ENCODE assay signal across 18 cellular contexts in the genomic region with DNA sequence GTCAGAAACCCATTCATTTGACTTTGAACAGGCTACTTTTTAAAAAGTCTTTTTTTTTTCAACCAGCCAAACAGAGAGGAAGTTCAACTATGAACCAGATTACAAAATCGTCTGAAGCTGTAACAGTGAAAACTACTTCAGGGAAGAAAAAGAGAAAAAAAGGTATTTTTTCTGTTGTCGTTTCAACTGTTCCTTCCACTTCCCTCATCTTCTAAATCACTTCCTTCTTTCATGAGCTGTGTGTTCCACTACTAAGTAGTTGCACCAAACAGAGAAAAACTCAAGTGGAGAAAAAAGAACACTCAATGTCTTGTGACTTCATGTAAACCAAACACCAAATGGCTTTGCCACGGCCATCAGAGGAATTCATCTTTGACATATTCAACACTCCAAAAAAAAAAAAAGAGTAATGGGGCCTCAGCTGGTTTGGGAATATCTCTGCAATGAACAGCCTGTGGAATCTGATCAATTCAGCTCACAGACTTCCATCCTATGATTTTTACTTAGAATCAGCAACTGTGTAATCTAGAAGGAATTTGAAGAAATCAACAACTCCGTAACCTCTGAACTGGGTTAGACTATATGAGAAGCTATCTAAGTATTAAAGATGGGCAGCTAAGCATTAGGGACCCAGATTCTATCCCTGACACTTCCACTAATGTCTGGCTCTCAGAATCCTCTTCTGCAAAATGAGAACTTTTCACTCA. TPM values are rescaled to one million over a fixed set of nuclear protein-coding genes. Genes with fewer than 3 reads are reported as not detected.
DNase-seq lines count a peak whose midpoint lies in the region; ATAC-seq and TF ChIP-seq lines count a peak whose summit lies in the region.
"Had no signal": no experiment of that assay in that cellular context is flagged by ENCODE, and none has a peak within 500 bp of the region (broad histone marks: within the 10 kb centered on the region; RNA-seq: fewer than 3 reads in every experiment).

No MANE protein-coding gene starts in this region.

- no peaks in the 10 kb centered on the region for H3F3A ChIP-seq in OCI-LY1 (ENCODE audit: insufficient read depth, low read length)

- peak overlapping the region; percentile 41; the same call in 1 of the 2 replicates for H2AFZ ChIP-seq in OCI-LY1 (ENCODE audit: low read length)
- H2AFZ ChIP-seq: GM23248 had no signal

- no peaks in the 10 kb centered on the region for H3K79me2 ChIP-seq in OCI-LY1 (ENCODE audit: insufficient read depth, low read length)

- ATAC-seq in GM21367 (IDR thresholded peaks at IDR 0.05; ENCODE audit: unreplicated experiment), result no peak
- ATAC-seq: effector memory CD8-positive, alpha-beta T cell had no signal

- H3K9me3 ChIP-seq in OCI-LY1 (ENCODE audit: low read length) (peaks cover 4% of the 10 kb centered on the region), spleen (peaks cover 0 to 19% (median 11%) of the 10 kb centered on the region in 8 donors)

- DNase-seq in HCEC 1CT (peak; percentile 2), iris pigment epithelial cell (ENCODE audit: low read depth) (peak; percentile 36), spleen (no peak), GM13976 (ENCODE audit: low spot score) (no peak), SW480 (ENCODE audit: low spot score) (no peak)
- no peak for DNase-seq in NK-92 treated with Interleukin-12 subunit alpha and Interleukin-12 subunit beta, amount 100 ng/mL, for 24 hours (lab: John Stamatoyannopoulos, UW)
- DNase-seq: activated CD4-positive, alpha-beta T cell treated with anti-CD3 and anti-CD28 coated beads, Interleukin-2, amount 50 U/mL, for 48 hours; activated T-cell treated with anti-CD3 and anti-CD28 coated beads, Interleukin-2, amount 50 U/mL, for 48 hours; central memory CD4-positive, alpha-beta T cell; DMS 273 treated with DMSO at 0.1 percent for 48 hours; effector memory CD8-positive, alpha-beta T cell; GM23248; NCI-H1092; nephron progenitor cell; retina; SHP77 treated with DMSO at 0.1 percent for 48 hours had no signal

- H3K27me3 ChIP-seq in OCI-LY1 (ENCODE audit: insufficient read depth, low read length) (no peaks in the 10 kb centered on the region), spleen (replicated peaks in 1 of 7) (no peaks in the 10 kb centered on the region)

- no peaks in the 10 kb centered on the region; the same call in 1 of the 2 replicates for H3K36me3 ChIP-seq in OCI-LY1 (ENCODE audit: insufficient read depth, low read length)
- no peaks in the 10 kb centered on the region for H3K36me3 ChIP-seq in spleen

- intact Hi-C loops in spleen (cut with DNase I; ENCODE audit: low total_unique reads), result no loop called here

- no peaks in the 10 kb centered on the region for H3K9me2 ChIP-seq in OCI-LY1 (ENCODE audit: low read depth, low read length)

- WGBS in spleen, 5 donors, result 27 to 43% (median 36%) methylated on average over 4 of the region's 4 CpGs

- H3K4me1 ChIP-seq in OCI-LY1 (ENCODE audit: insufficient read depth, low read length, severe bottlenecking) (peaks cover 11% of the 10 kb centered on the region), spleen (peaks cover 0 to 41% (median 19%) of the 10 kb centered on the region in 6 donors)

- no peak for TF ChIP-seq CTCF in OCI-LY1 (IDR thresholded peaks at IDR 0.05; ENCODE audit: low read length)
- no peak for TF ChIP-seq CTCF in spleen (IDR thresholded peaks at IDR 0.05 in 8 of 11, conservative IDR thresholded peaks at IDR 0.05 in 3 of 11)
- no peak for TF ChIP-seq CTCF in GM13976 (IDR thresholded peaks at IDR 0.05; ENCODE audit: borderline replicate concordance, control extremely low read depth, extremely low read depth, insufficient read depth, missing control alignments)

- H3K4me3 ChIP-seq in OCI-LY1 (ENCODE audit: low read depth, low read length, poor library complexity, severe bottlenecking) (no peak overlapping the region), spleen (no peak overlapping the region)
- H3K4me3 ChIP-seq: GM23248 had no signal

- in situ Hi-C loops in GM13976 (cut with MboI; ENCODE audit: low sequenced_read_pairs, unreplicated experiment), result no loop called here

- H4K20me1 ChIP-seq in OCI-LY1 (ENCODE audit: insufficient read depth, low read length), result no peaks in the 10 kb centered on the region

- TF ChIP-seq POLR2A in spleen (IDR thresholded peaks at IDR 0.05), result no peak

- no peak overlapping the region for H3K27ac ChIP-seq in OCI-LY1 (ENCODE audit: low read depth, low read length, poor library complexity, severe bottlenecking)
- H3K27ac ChIP-seq in spleen, result peak overlapping the region in 7 of 8 donors; percentile 52 to 85 (median 74)
- H3K27ac ChIP-seq: GM23248 had no signal

- no peak overlapping the region for H3K9ac ChIP-seq in OCI-LY1 (ENCODE audit: low read length)
- H3K9ac ChIP-seq: GM23248 had no signal

- H3K4me2 ChIP-seq in OCI-LY1 (ENCODE audit: low read length), result no peak overlapping the region

RNA-seq across cellular contexts. Expression of a gene that starts 47.6 kb away (rescaled TPM):
- 10 to 100 TPM; 42.5 to 66.1 (median 55.9) TPM for total RNA-seq in spleen
- polyA plus RNA-seq in spleen, result 100 to 1,000 TPM in 2 of 3 donors, 10 to 100 TPM in 1; 93.9 to 117 (median 104) TPM

Comparison
In these comparisons a context has a peak if more than half of its experiments do, and no peak if none do; other contexts are left out.
1. DNase-seq: peak in HCEC 1CT (single experiment) and iris pigment epithelial cell (single experiment); none in spleen (single experiment), GM13976 (single experiment), SW480 (single experiment) and NK-92 treated with Interleukin-12 subunit alpha and Interleukin-12 subunit beta, amount 100 ng/mL, for 24 hours (single experiment).